In genomic region chr9:38057416-38058195, GRCh38 we compare ENCODE assay signal across 12 cellular contexts. TPM values are rescaled to one million over a fixed set of nuclear protein-coding genes. Genes with fewer than 3 reads are reported as not detected.
DNase-seq lines count a peak whose midpoint lies in the region; ATAC-seq and TF ChIP-seq lines count a peak whose summit lies in the region.
"Had no signal": no experiment of that assay in that cellular context is flagged by ENCODE, and none has a peak within 500 bp of the region (broad histone marks: within the 10 kb centered on the region; RNA-seq: fewer than 3 reads in every experiment).

No MANE protein-coding gene starts in this region.

- H2BK15ac ChIP-seq in mesendoderm (replicated peaks; ENCODE audit: low read depth), result no peak overlapping the region

- peaks cover 3% of the 10 kb centered on the region for H3K27me3 Mint-ChIP-seq in brain
- H3K27me3 Mint-ChIP-seq in activated T-helper 1 cell treated with anti-CD3 and anti-CD28 coated beads, Interleukin-12 subunit alpha, Interleukin-12 subunit beta, Interleukin-2, Interleukin-4 antibody, amounts not matched to agents 30 ng/mL and 10 ng/mL and 1 ng/mL, durations not matched to agents 14 hours and 24 hours and 36 hours (ENCODE audit: insufficient read depth), result peaks cover 4% of the 10 kb centered on the region

- no peak overlapping the region for H2AK5ac ChIP-seq in mesendoderm (ENCODE audit: low read length)

- H3K9me3 Mint-ChIP-seq in brain, result no peaks in the 10 kb centered on the region
- no peaks in the 10 kb centered on the region for H3K9me3 Mint-ChIP-seq in activated T-helper 1 cell treated with anti-CD3 and anti-CD28 coated beads, Interleukin-12 subunit alpha, Interleukin-12 subunit beta, Interleukin-2, Interleukin-4 antibody, amounts not matched to agents 30 ng/mL and 10 ng/mL and 1 ng/mL, durations not matched to agents 14 hours and 24 hours and 36 hours

- H3K4me2 ChIP-seq in mesendoderm (ENCODE audit: low read length), result no peak overlapping the region

- TF ChIP-seq CTCF in A673 (conservative IDR thresholded peaks at IDR 0.05; ENCODE audit: low read depth, low read length), result no peak
- TF ChIP-seq CTCF in NB4 (IDR thresholded peaks at IDR 0.05; ENCODE audit: low read depth, low read length), result no peak
- TF ChIP-seq CTCF in brain (conservative IDR thresholded peaks at IDR 0.05), result no peak

- peak overlapping the region in 3 of 5 experiments; percentile 28 to 52 (median 35) for H3K4me3 Mint-ChIP-seq in brain
- H3K4me3 Mint-ChIP-seq in activated T-helper 1 cell treated with anti-CD3 and anti-CD28 coated beads, Interleukin-12 subunit alpha, Interleukin-12 subunit beta, Interleukin-2, Interleukin-4 antibody, amounts not matched to agents 30 ng/mL and 10 ng/mL and 1 ng/mL, durations not matched to agents 14 hours and 24 hours and 36 hours, result no peak overlapping the region

- CTCF ChIA-PET in A673 (lab: Charles Lee), result no interaction called here

- H3K23ac ChIP-seq in mesendoderm (ENCODE audit: low read length), result no peak overlapping the region

- no peaks in the 10 kb centered on the region for H3K36me3 ChIP-seq in A673 (ENCODE audit: insufficient read depth, low read length, poor library complexity, severe bottlenecking)
- H3K36me3 ChIP-seq in mesendoderm (ENCODE audit: control insufficient read depth, insufficient read depth, low read length), result no peaks in the 10 kb centered on the region

- H3K79me2 ChIP-seq in mesendoderm (ENCODE audit: control insufficient read depth, insufficient read depth, low read length), result peaks cover 94% of the 10 kb centered on the region

- H3K4me1 Mint-ChIP-seq in brain, result peaks cover 78% of the 10 kb centered on the region
- no peaks in the 10 kb centered on the region for H3K4me1 Mint-ChIP-seq in activated T-helper 1 cell treated with anti-CD3 and anti-CD28 coated beads, Interleukin-12 subunit alpha, Interleukin-12 subunit beta, Interleukin-2, Interleukin-4 antibody, amounts not matched to agents 30 ng/mL and 10 ng/mL and 1 ng/mL, durations not matched to agents 14 hours and 24 hours and 36 hours (ENCODE audit: low read depth)

- no peak overlapping the region for H2BK120ac ChIP-seq in mesendoderm (ENCODE audit: low read depth, low read length)

- H3K18ac ChIP-seq in mesendoderm (ENCODE audit: low read length), result no peak overlapping the region

- peaks cover 28% of the 10 kb centered on the region for H3K4me1 ChIP-seq in A673 (ENCODE audit: insufficient read depth, low read length, poor library complexity, severe bottlenecking)
- H3K4me1 ChIP-seq in mesendoderm (ENCODE audit: control insufficient read depth, low read depth, low read length), result peaks cover 16% of the 10 kb centered on the region

- POLR2A ChIA-PET in A673 (lab: Charles Lee; ENCODE audit: low non-redundant PET), result no interaction called here

- peak overlapping the region in 4 of 5 experiments; percentile 12 to 72 (median 38) for H3K27ac Mint-ChIP-seq in brain
- no peak overlapping the region for H3K27ac Mint-ChIP-seq in activated T-helper 1 cell treated with anti-CD3 and anti-CD28 coated beads, Interleukin-12 subunit alpha, Interleukin-12 subunit beta, Interleukin-2, Interleukin-4 antibody, amounts not matched to agents 30 ng/mL and 10 ng/mL and 1 ng/mL, durations not matched to agents 14 hours and 24 hours and 36 hours

- no peak for TF ChIP-seq POLR2A in NB4 (IDR thresholded peaks at IDR 0.05; ENCODE audit: extremely low read depth, insufficient read length)

- no peak overlapping the region for H2BK5ac ChIP-seq in mesendoderm (ENCODE audit: low read length)

- intact Hi-C loops in A673 (cut with micrococcal nuclease; ENCODE audit: unreplicated experiment), result no loop called here
- intact Hi-C loops in activated T-helper 1 cell treated with anti-CD3 and anti-CD28 coated beads, Interleukin-12 subunit alpha, Interleukin-12 subunit beta, Interleukin-2, Interleukin-4 antibody, amounts not matched to agents 30 ng/mL and 10 ng/mL and 1 ng/mL, durations not matched to agents 14 hours and 24 hours and 36 hours (cut with micrococcal nuclease), result no loop called here

- peak overlapping the region; percentile 29 for H3K27ac ChIP-seq in A673 (ENCODE audit: low read depth, low read length, poor library complexity, severe bottlenecking)
- no peak overlapping the region for H3K27ac ChIP-seq in mesendoderm (ENCODE audit: low read depth, low read length)

- H3K9ac ChIP-seq in mesendoderm (ENCODE audit: low read length), result no peak overlapping the region

- H3K4me3 ChIP-seq in A673 (ENCODE audit: low read depth, low read length, poor library complexity, severe bottlenecking) (no peak overlapping the region), NB4 (ENCODE audit: low read depth, low read length) (no peak overlapping the region), mesendoderm (ENCODE audit: low read length) (no peak overlapping the region)

- H3K36me3 Mint-ChIP-seq in brain, result peaks cover 5% of the 10 kb centered on the region
- no peaks in the 10 kb centered on the region for H3K36me3 Mint-ChIP-seq in activated T-helper 1 cell treated with anti-CD3 and anti-CD28 coated beads, Interleukin-12 subunit alpha, Interleukin-12 subunit beta, Interleukin-2, Interleukin-4 antibody, amounts not matched to agents 30 ng/mL and 10 ng/mL and 1 ng/mL, durations not matched to agents 14 hours and 24 hours and 36 hours (ENCODE audit: low read depth)

- DNase-seq in A673 (ENCODE audit: low spot score) (peak; percentile 65), NB4 (ENCODE audit: low read depth) (peak; percentile 33), mesendoderm (peak; percentile 50), NCI-H526 treated with DMSO at 0.1 percent for 48 hours (lab: John Stamatoyannopoulos, UW) (no peak), NOMO-1 treated with dmso at 0.1 percent for 144 hours (lab: John Stamatoyannopoulos, UW; ENCODE audit: unreplicated experiment) (no peak)
- DNase-seq in activated T-helper 1 cell treated with anti-CD3 and anti-CD28 coated beads, Interleukin-12 subunit alpha, Interleukin-12 subunit beta, Interleukin-2, Interleukin-4 antibody, amounts not matched to agents 30 ng/mL and 10 ng/mL and 1 ng/mL, durations not matched to agents 14 hours and 24 hours and 36 hours (ENCODE audit: low spot score), result no peak
- DNase-seq: activated T-cell treated with anti-CD3 and anti-CD28 coated beads, Interleukin-2, amount 50 U/mL, for 1 hour; cortex of kidney; NCI-H226; retina had no signal

- no peak overlapping the region for H4K8ac ChIP-seq in mesendoderm (ENCODE audit: low read depth, low read length)

- BruUV-seq in A673 (replicated peaks; lab: Mats Ljungman, UMichigan), result no TSS peak

- no peak for ATAC-seq in GM21447 (IDR thresholded peaks at IDR 0.05; ENCODE audit: unreplicated experiment)

- no CpG with 5 or more reads among the region's 7 CpGs for WGBS in mesendoderm (ENCODE audit: extremely low coverage, insufficient coverage, low lambda C conversion rate)

- H3K79me1 ChIP-seq in mesendoderm (ENCODE audit: low read length), result peaks cover 49% of the 10 kb centered on the region

- H3K27me3 ChIP-seq in A673 (replicated peaks; ENCODE audit: insufficient read depth, low read depth, low read length, poor library complexity) (no peaks in the 10 kb centered on the region), mesendoderm (ENCODE audit: insufficient read depth, low read length, poor library complexity) (no peaks in the 10 kb centered on the region)

- no peak overlapping the region for H4K5ac ChIP-seq in mesendoderm (ENCODE audit: low read length)

- H3K4ac ChIP-seq in mesendoderm (ENCODE audit: low read depth, low read length), result no peak overlapping the region

- no peaks in the 10 kb centered on the region for H3K9me3 ChIP-seq in A673 (ENCODE audit: low read depth, low read length, poor library complexity, severe bottlenecking)

- peak overlapping the region; percentile 52 for H3K56ac ChIP-seq in mesendoderm (ENCODE audit: low read length)

RNA-seq across cellular contexts. Expression of gene SHB, which starts 11.4 kb away (rescaled TPM):
- total RNA-seq in A673 (2021), result 14.7 and 20.7 TPM in 2 replicates
- polyA plus RNA-seq in brain (ENCODE audit: insufficient read depth, low read depth, low replicate concordance), result 37.4 TPM
- 13.4 TPM for polyA plus RNA-seq in mesendoderm (2013, experiment 1 of 2)
- polyA plus RNA-seq in mesendoderm (2013, experiment 2 of 2), result 13.5 TPM
- 1.2 and 1.7 TPM in 2 replicates for total RNA-seq in activated T-helper 1 cell treated with anti-CD3 and anti-CD28 coated beads, Interleukin-12 subunit alpha, Interleukin-12 subunit beta, Interleukin-2, Interleukin-4 antibody, amounts not matched to agents 30 ng/mL and 10 ng/mL and 1 ng/mL, durations not matched to agents 14 hours and 24 hours and 36 hours

Comparison
In these comparisons a context has a peak if more than half of its experiments do, and no peak if none do; other contexts are left out.
1. DNase-seq: peak in A673 (single experiment), NB4 (single experiment) and mesendoderm (single experiment); none in NCI-H526 treated with DMSO at 0.1 percent for 48 hours (single experiment), activated T-helper 1 cell treated with anti-CD3 and anti-CD28 coated beads, Interleukin-12 subunit alpha, Interleukin-12 subunit beta, Interleukin-2, Interleukin-4 antibody, amounts not matched to agents 30 ng/mL and 10 ng/mL and 1 ng/mL, durations not matched to agents 14 hours and 24 hours and 36 hours (single experiment) and NOMO-1 treated with dmso at 0.1 percent for 144 hours (single experiment).